ENCODE assay signal across 19 cellular contexts in the genomic region with DNA sequence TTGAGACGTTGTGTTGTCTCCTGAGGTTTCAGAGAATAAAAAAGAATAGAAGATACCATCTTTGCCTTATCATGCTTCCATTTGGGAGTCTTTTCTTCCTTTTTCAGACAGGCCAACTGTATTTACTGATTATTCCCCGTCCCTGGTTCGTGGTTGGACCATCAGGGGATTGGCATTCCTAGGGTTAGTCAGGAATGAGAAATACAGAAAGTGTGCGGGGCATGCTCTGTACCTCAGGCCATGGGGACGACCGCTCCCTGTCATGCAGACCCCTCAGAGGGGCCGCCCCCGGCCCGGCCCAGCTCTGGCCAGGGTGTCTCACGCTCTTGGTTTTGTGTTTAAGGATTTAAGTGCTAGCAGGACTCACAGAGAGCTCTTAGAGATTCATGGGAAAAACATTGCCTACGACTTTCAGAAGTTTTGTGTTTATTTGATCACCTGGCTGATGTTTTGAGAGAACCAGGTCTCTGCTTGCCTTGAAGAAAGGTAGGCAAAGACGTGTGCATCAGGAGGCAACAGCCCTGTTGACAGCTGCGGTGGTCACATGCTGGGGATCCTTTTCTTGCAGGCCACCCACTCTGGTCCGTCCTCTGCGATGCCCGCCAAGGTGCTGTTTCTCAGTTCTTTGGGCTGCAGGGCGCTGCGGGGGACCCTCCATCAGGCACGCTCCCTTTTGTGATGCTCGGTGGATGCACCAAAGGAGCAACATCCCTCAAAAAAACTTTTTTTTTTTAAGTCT.
DNase-seq lines count a peak whose midpoint lies in the region; ATAC-seq, FAIRE-seq and TF ChIP-seq lines count a peak whose summit lies in the region.
"Had no signal": no experiment of that assay in that cellular context is flagged by ENCODE, and none has a peak within 500 bp of the region (broad histone marks: within the 10 kb centered on the region; RNA-seq: fewer than 3 reads in every experiment).

No MANE protein-coding gene starts in this region.

- H2AFZ ChIP-seq in IMR-90 (replicated peaks; ENCODE audit: low read length, poor library complexity), result no peak overlapping the region
- H2AFZ ChIP-seq in astrocyte (ENCODE audit: low read depth, low read length), result no peak overlapping the region

- no peak for FAIRE-seq in astrocyte (lab: Jason Lieb, UNC)
- FAIRE-seq: A204.1, GM12892, GM18507, H1, K562 had no signal

- H3K4me3 ChIP-seq in IMR-90 (ENCODE audit: insufficient read depth, low read depth, low read length) (no peak overlapping the region), astrocyte (ENCODE audit: insufficient read depth, low read depth, low read length) (no peak overlapping the region), BE2C (ENCODE audit: low read depth, low read length) (no peak overlapping the region)
- H3K4me3 ChIP-seq: K562 had no signal

- H3K4me2 ChIP-seq in IMR-90 (ENCODE audit: low read depth, low read length) (no peak overlapping the region), astrocyte (ENCODE audit: low read length) (no peak overlapping the region)

- no peaks in the 10 kb centered on the region for H3K27me3 Mint-ChIP-seq in astrocyte (ENCODE audit: low read depth, unreplicated experiment)
- H3K27me3 Mint-ChIP-seq in osteocyte (ENCODE audit: unreplicated experiment), result no peaks in the 10 kb centered on the region
- H3K27me3 Mint-ChIP-seq: CD4-positive, alpha-beta T cell had no signal

- BruUV-seq in IMR-90 (replicated peaks; lab: Mats Ljungman, UMichigan), result no TSS peak

- H3K4me1 ChIP-seq in IMR-90 (ENCODE audit: control insufficient read depth, insufficient read depth, low read length) (peaks cover 3% of the 10 kb centered on the region), astrocyte (ENCODE audit: insufficient read depth, low read length) (no peaks in the 10 kb centered on the region), BE2C (no peaks in the 10 kb centered on the region)

- CTCF ChIA-PET in IMR-90 (lab: Yijun Ruan, JAX), result no interaction called here

- intact Hi-C loops in IMR-90 (cut with micrococcal nuclease), result no loop called here
- intact Hi-C loops in posterior vena cava (cut with DNase I), result no loop called here

- dilution Hi-C loops in IMR-90 (cut with HindIII; ENCODE audit: low sequenced_read_pairs, unreplicated experiment), result no loop called here

- in situ Hi-C loops in IMR-90 (cut with MboI; ENCODE audit: low sequenced_read_pairs), result no loop called here

- no peak overlapping the region for H3K18ac ChIP-seq in IMR-90 (ENCODE audit: low read depth, low read length)

- no peaks in the 10 kb centered on the region for H3K79me2 ChIP-seq in astrocyte (ENCODE audit: insufficient read depth, low read length)

- H3K27ac Mint-ChIP-seq in astrocyte (ENCODE audit: unreplicated experiment), result peak overlapping the region; percentile 71
- H3K27ac Mint-ChIP-seq in osteocyte (ENCODE audit: unreplicated experiment), result no peak overlapping the region
- H3K27ac Mint-ChIP-seq: CD4-positive, alpha-beta T cell had no signal

- H3K27me3 ChIP-seq in IMR-90 (ENCODE audit: control insufficient read depth, insufficient read depth, low read length), result no peaks in the 10 kb centered on the region
- no peaks in the 10 kb centered on the region for H3K27me3 ChIP-seq in astrocyte (ENCODE audit: insufficient read depth, low read length)
- H3K27me3 ChIP-seq in BE2C, result no peaks in the 10 kb centered on the region

- no peaks in the 10 kb centered on the region for H3K9me3 ChIP-seq in IMR-90 (ENCODE audit: control insufficient read depth, insufficient read depth, low read length)
- no peaks in the 10 kb centered on the region for H3K9me3 ChIP-seq in astrocyte (ENCODE audit: insufficient read depth, low read depth, low read length)
- no peaks in the 10 kb centered on the region for H3K9me3 ChIP-seq in BE2C

- no peak overlapping the region for H4K8ac ChIP-seq in IMR-90 (ENCODE audit: low read depth in 2 of 2, low read length in 2 of 2)

- POLR2A ChIA-PET in IMR-90 (lab: Charles Lee; ENCODE audit: unreplicated experiment), result interaction anchor here (0.6 kb wide), 1 partner anchor 1588 kb away, joined by 5 read pairs; no protein-coding TSS in a partner anchor

- DNase-seq in IMR-90 (peak; percentile 8), astrocyte (ENCODE audit: low read depth) (peak; percentile 8), islet precursor cell (peak; percentile 50), osteocyte (ENCODE audit: extremely low spot score, unreplicated experiment) (peak; percentile 65), BE2C (no peak), posterior vena cava (ENCODE audit: low spot score) (no peak), COLO668 (lab: John Stamatoyannopoulos, UW; ENCODE audit: unreplicated experiment) (no peak)
- DNase-seq: ACHN; CD4-positive, alpha-beta T cell; DMS153; DMS79; GDM1; H9 had no signal

- peaks cover 0 to 4% of the 10 kb centered on the region in 2 experiments; a peak in 1 of 4 replicates for H3K79me1 ChIP-seq in IMR-90 (ENCODE audit: low read depth in 1 of 2, low read length in 2 of 2)

- ATAC-seq in IMR-90 (ENCODE audit: low read depth), result no peak
- ATAC-seq: K562 had no signal

- H3K4ac ChIP-seq in IMR-90 (ENCODE audit: low read depth, low read length), result no peak overlapping the region

- no peak overlapping the region for H2BK120ac ChIP-seq in IMR-90 (ENCODE audit: low read depth, low read length)

- no peak overlapping the region for H4K5ac ChIP-seq in IMR-90 (ENCODE audit: low read depth, low read length)

- no peak overlapping the region for H3K4me3 Mint-ChIP-seq in astrocyte (ENCODE audit: unreplicated experiment)
- H3K4me3 Mint-ChIP-seq in osteocyte (ENCODE audit: unreplicated experiment), result no peak overlapping the region
- H3K4me3 Mint-ChIP-seq: CD4-positive, alpha-beta T cell; H9 had no signal

- H2BK15ac ChIP-seq in IMR-90 (ENCODE audit: low read depth, low read length), result no peak overlapping the region

- TF ChIP-seq POLR2A in IMR-90 (IDR thresholded peaks at IDR 0.05; ENCODE audit: low read depth, low read length), result no peak

- no peak overlapping the region for H3K14ac ChIP-seq in IMR-90 (replicated peaks; ENCODE audit: low read depth, low read length)

- no peak overlapping the region for H3K27ac ChIP-seq in IMR-90 (ENCODE audit: insufficient read depth, low read length)
- no peak overlapping the region for H3K27ac ChIP-seq in astrocyte (ENCODE audit: low read depth, low read length)
- H3K27ac ChIP-seq: C4-2B had no signal

- H2BK20ac ChIP-seq in IMR-90 (ENCODE audit: low read depth, low read length), result no peak overlapping the region; the same call in 1 of the 2 replicates

- H3K9ac ChIP-seq in IMR-90 (ENCODE audit: low read depth, low read length) (no peak overlapping the region), astrocyte (ENCODE audit: low read length) (no peak overlapping the region)

- H3K36me3 ChIP-seq in IMR-90 (ENCODE audit: control insufficient read depth, insufficient read depth, low read length) (peaks cover 28% of the 10 kb centered on the region), astrocyte (ENCODE audit: insufficient read depth, low read length) (no peaks in the 10 kb centered on the region), BE2C (no peaks in the 10 kb centered on the region)

- peaks cover 5% of the 10 kb centered on the region for H3K9me3 Mint-ChIP-seq in astrocyte (ENCODE audit: unreplicated experiment)
- no peaks in the 10 kb centered on the region for H3K9me3 Mint-ChIP-seq in osteocyte (ENCODE audit: unreplicated experiment)
- H3K9me3 Mint-ChIP-seq: CD4-positive, alpha-beta T cell; H9 had no signal

- TF ChIP-seq CTCF in IMR-90 (conservative IDR thresholded peaks at IDR 0.05; ENCODE audit: low read depth, low read length) (no peak), astrocyte (IDR thresholded peaks at IDR 0.05; ENCODE audit: insufficient read depth, low read depth, low read length) (no peak), osteocyte (IDR thresholded peaks at IDR 0.05) (no peak), BE2C (IDR thresholded peaks at IDR 0.05; ENCODE audit: low read depth, low read length) (no peak)

- H3K4me1 Mint-ChIP-seq in astrocyte (ENCODE audit: low read depth, unreplicated experiment), result peaks cover 10% of the 10 kb centered on the region
- no peaks in the 10 kb centered on the region for H3K4me1 Mint-ChIP-seq in osteocyte (ENCODE audit: unreplicated experiment)

- no peak for TF ChIP-seq RAD21 in IMR-90 (IDR thresholded peaks at IDR 0.05; ENCODE audit: low read length)

- no peak overlapping the region for H4K91ac ChIP-seq in IMR-90 (ENCODE audit: insufficient read depth, low read depth, low read length)

- 97% methylated on average over 6 of the region's 20 CpGs; no CpG with 5 or more reads in 1 of the 2 experiments for WGBS in IMR-90 (ENCODE audit: extremely low coverage in 2 of 2, insufficient read length in 1 of 2), 2 experiments

- no peak overlapping the region for H2BK5ac ChIP-seq in IMR-90 (ENCODE audit: low read depth, low read length, poor library complexity, severe bottlenecking)

- no peak overlapping the region for H3K56ac ChIP-seq in IMR-90 (ENCODE audit: extremely low read depth, insufficient read depth, low read length)

- H2AK5ac ChIP-seq in IMR-90 (ENCODE audit: low read depth, low read length), result no peak overlapping the region

- no peak overlapping the region for H3K23ac ChIP-seq in IMR-90 (ENCODE audit: low read depth, low read length)

- peaks cover 42% of the 10 kb centered on the region for H3K36me3 Mint-ChIP-seq in astrocyte (ENCODE audit: low read depth, unreplicated experiment)
- peaks cover 40% of the 10 kb centered on the region for H3K36me3 Mint-ChIP-seq in osteocyte (ENCODE audit: unreplicated experiment)

- peaks cover 7% of the 10 kb centered on the region; the same call in 1 of the 2 replicates for H3K9me1 ChIP-seq in IMR-90 (ENCODE audit: insufficient read depth, low read length)

- no peak overlapping the region for H2AK9ac ChIP-seq in IMR-90 (replicated peaks; ENCODE audit: low read depth, low read length, poor library complexity)

- no peaks in the 10 kb centered on the region for H4K20me1 ChIP-seq in IMR-90 (ENCODE audit: insufficient read depth, low read length)
- no peaks in the 10 kb centered on the region for H4K20me1 ChIP-seq in astrocyte (ENCODE audit: insufficient read depth, low read length)

TF ChIP-seq in IMR-90, 13 proteins besides CTCF, POLR2A, EP300 and RAD21 (continues in another document):
- TF ChIP-seq RFX5 (IDR thresholded peaks at IDR 0.05; ENCODE audit: low read depth, low read length), result no peak
- no peak for TF ChIP-seq FOS (IDR thresholded peaks at IDR 0.05; ENCODE audit: low read depth, low read length)
- TF ChIP-seq CEBPB (IDR thresholded peaks at IDR 0.05; ENCODE audit: low read depth, low read length), result no peak
- TF ChIP-seq MAFK (IDR thresholded peaks at IDR 0.05; ENCODE audit: low read depth, low read length), result no peak
- TF ChIP-seq, protein P1, sequence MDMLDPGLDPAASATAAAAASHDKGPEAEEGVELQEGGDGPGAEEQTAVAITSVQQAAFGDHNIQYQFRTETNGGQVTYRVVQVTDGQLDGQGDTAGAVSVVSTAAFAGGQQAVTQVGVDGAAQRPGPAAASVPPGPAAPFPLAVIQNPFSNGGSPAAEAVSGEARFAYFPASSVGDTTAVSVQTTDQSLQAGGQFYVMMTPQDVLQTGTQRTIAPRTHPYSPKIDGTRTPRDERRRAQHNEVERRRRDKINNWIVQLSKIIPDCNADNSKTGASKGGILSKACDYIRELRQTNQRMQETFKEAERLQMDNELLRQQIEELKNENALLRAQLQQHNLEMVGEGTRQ (IDR thresholded peaks at IDR 0.05; ENCODE audit: low read depth, low read length), result no peak
- TF ChIP-seq NFE2L2 (IDR thresholded peaks at IDR 0.05; ENCODE audit: low read depth, low read length), result no peak
- TF ChIP-seq SMC3 (IDR thresholded peaks at IDR 0.05; ENCODE audit: low read depth, low read length), result no peak

Comparison
In these comparisons a context has a peak if more than half of its experiments do, and no peak if none do; other contexts are left out.
1. DNase-seq: peak in IMR-90 (single experiment), astrocyte (single experiment), islet precursor cell (single experiment) and osteocyte (single experiment); none in BE2C (single experiment), posterior vena cava (single experiment) and COLO668 (single experiment).